In genomic region chr11:100273066-100273815, GRCh38 we compare ENCODE assay signal across 26 cellular contexts.
"Had no signal": no experiment of that assay in that cellular context is flagged by ENCODE, and none has a peak within 500 bp of the region (broad histone marks: within the 10 kb centered on the region; RNA-seq: fewer than 3 reads in every experiment).

No MANE protein-coding gene starts in this region.

- ATAC-seq: HepG2 had no signal

- H3K27ac ChIP-seq: SJSA1, SK-N-MC had no signal

- H3K36me3 ChIP-seq: MG63, SJSA1 had no signal

- H3K27me3 ChIP-seq: MG63, SJSA1 had no signal

- H3K9me3 ChIP-seq: MG63, SJSA1 had no signal

- DNase-seq: IMR-90, Karpas-422, KG1, MG63, NCI-H1092, NCI-H1105 treated with DMSO at 0.1 percent for 48 hours, NCI-H1417 treated with DMSO at 0.1 percent for 48 hours, NCI-H146, NCI-H1694 treated with DMSO at 0.1 percent for 48 hours, NCI-H1930, NCI-H2081, NCI-H2107, NCI-H2171, NCI-H226, NCI-H446, NCI-H510A, NCI-H524 treated with DMSO at 0.1 percent for 48 hours, NCI-H69, NCI-H774, Right ventricle myocardium superior, RPMI8226, SIG-M5 had no signal

- FAIRE-seq: HepG2, RCC 7860 had no signal

- H3K4me3 ChIP-seq: MG63, SJSA1, SK-N-MC had no signal
